1 cellular context compared by ENCODE assay signal in the genomic region with DNA sequence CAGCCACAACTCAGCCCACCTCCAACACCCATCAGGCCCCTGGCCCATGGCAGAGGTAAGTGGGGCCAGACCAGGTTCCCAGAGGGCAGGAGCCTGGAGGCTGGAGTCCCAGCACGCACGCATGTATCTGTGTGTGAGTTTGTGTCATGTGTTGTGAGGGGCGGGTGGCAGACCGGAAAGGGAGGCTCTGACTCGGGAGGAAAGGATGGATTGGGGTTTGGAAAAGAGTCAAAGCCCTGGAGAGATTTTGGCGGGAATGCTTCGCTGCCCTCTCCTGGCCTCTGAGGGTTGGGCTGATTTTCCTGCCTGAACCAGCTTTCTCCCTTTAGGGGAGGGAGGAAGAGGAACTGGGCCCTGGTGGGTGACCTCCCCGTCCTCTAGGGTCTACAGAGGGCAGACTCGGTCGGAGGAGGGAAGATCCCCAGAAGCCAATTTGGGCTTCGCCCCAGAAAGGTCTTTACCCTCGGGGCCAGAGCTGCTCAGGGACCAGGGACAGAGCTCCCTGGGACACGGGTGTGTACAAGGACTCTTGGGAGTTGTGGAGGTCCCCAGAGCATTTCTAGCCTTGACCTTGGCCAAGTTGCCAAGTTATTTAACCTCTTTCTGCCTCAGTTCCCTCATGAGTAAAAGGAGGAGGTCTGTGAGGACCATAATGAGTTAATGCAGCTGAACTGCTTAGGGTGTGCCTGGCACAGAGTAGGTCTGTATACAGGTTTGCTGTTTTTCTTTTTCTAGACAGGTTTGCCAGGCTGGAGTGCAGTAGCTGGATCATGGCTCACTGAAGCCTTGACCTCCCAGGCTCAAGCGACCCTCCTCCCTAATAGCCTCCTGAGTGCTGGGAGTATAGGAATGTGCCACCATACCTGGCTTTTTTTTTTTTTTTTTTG.
TF ChIP-seq lines count a peak whose summit lies in the region.

No MANE protein-coding gene starts in this region.

TF ChIP-seq in K562, 482 proteins besides CTCF, POLR2A, EP300 and RAD21 (continued from another document and continues in another):
- TF ChIP-seq, protein P1, sequence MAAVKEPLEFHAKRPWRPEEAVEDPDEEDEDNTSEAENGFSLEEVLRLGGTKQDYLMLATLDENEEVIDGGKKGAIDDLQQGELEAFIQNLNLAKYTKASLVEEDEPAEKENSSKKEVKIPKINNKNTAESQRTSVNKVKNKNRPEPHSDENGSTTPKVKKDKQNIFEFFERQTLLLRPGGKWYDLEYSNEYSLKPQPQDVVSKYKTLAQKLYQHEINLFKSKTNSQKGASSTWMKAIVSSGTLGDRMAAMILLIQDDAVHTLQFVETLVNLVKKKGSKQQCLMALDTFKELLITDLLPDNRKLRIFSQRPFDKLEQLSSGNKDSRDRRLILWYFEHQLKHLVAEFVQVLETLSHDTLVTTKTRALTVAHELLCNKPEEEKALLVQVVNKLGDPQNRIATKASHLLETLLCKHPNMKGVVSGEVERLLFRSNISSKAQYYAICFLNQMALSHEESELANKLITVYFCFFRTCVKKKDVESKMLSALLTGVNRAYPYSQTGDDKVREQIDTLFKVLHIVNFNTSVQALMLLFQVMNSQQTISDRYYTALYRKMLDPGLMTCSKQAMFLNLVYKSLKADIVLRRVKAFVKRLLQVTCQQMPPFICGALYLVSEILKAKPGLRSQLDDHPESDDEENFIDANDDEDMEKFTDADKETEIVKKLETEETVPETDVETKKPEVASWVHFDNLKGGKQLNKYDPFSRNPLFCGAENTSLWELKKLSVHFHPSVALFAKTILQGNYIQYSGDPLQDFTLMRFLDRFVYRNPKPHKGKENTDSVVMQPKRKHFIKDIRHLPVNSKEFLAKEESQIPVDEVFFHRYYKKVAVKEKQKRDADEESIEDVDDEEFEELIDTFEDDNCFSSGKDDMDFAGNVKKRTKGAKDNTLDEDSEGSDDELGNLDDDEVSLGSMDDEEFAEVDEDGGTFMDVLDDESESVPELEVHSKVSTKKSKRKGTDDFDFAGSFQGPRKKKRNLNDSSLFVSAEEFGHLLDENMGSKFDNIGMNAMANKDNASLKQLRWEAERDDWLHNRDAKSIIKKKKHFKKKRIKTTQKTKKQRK (IDR thresholded peaks at IDR 0.05; ENCODE audit: borderline replicate concordance, low read depth, low read length) = no peak
- TF ChIP-seq ZNF75A (CRISPR knock-in tag; IDR thresholded peaks at IDR 0.05) (no peak), GABPA (tag; conservative IDR thresholded peaks at IDR 0.05; ENCODE audit: low read depth) (peak; percentile 58), SMAD3 (CRISPR knock-in tag; conservative IDR thresholded peaks at IDR 0.05) (no peak), ZNF3 (CRISPR knock-in tag; IDR thresholded peaks at IDR 0.05) (no peak), MED1 (CRISPR knock-in tag; IDR thresholded peaks at IDR 0.05; ENCODE audit: borderline replicate concordance) (no peak), ELF1 (tag; IDR thresholded peaks at IDR 0.05) (no peak), MTA1 (IDR thresholded peaks at IDR 0.05; ENCODE audit: borderline replicate concordance) (no peak), ZNF583 (CRISPR knock-in tag; IDR thresholded peaks at IDR 0.05) (no peak), HDAC2 (IDR thresholded peaks at IDR 0.05) (no peak), ZNF780A (CRISPR knock-in tag; IDR thresholded peaks at IDR 0.05) (no peak), E2F1 (CRISPR knock-in tag; IDR thresholded peaks at IDR 0.05) (no peak; the same call in 1 of the 2 replicates), KDM2B (CRISPR knock-in tag; IDR thresholded peaks at IDR 0.05) (no peak), ZNF212 (CRISPR knock-in tag; IDR thresholded peaks at IDR 0.05) (no peak), NR0B1 (IDR thresholded peaks at IDR 0.05; ENCODE audit: partially characterized antibody) (no peak), TCF15 (CRISPR knock-in tag; IDR thresholded peaks at IDR 0.05) (no peak), RB1 (IDR thresholded peaks at IDR 0.05; ENCODE audit: low read depth) (peak; percentile 95), ETV5 (CRISPR knock-in tag; IDR thresholded peaks at IDR 0.05; ENCODE audit: low read depth) (peak; percentile 53; the same call in 1 of the 2 replicates), GTF2A2 (tag; IDR thresholded peaks at IDR 0.05) (no peak), L3MBTL2 (IDR thresholded peaks at IDR 0.05) (peak; percentile 82; the same call in 1 of the 2 replicates), ZBTB49 (CRISPR knock-in tag; IDR thresholded peaks at IDR 0.05; ENCODE audit: borderline replicate concordance) (no peak), KLF6 (CRISPR knock-in tag; IDR thresholded peaks at IDR 0.05; ENCODE audit: borderline replicate concordance) (no peak), TFAM (CRISPR knock-in tag; conservative IDR thresholded peaks at IDR 0.05) (no peak), KDM1A (IDR thresholded peaks at IDR 0.05) (no peak; a peak in 1 of 4 replicates), RAD51 (IDR thresholded peaks at IDR 0.05; ENCODE audit: borderline replicate concordance, low read depth) (no peak), ZBTB1 (CRISPR knock-in tag; IDR thresholded peaks at IDR 0.05; ENCODE audit: borderline replicate concordance, low read depth) (no peak), ILF3 (IDR thresholded peaks at IDR 0.05; ENCODE audit: borderline replicate concordance) (no peak), TAF7 (tag; IDR thresholded peaks at IDR 0.05) (no peak), TEAD1 (CRISPR knock-in tag; IDR thresholded peaks at IDR 0.05) (no peak)
- TF ChIP-seq, protein P2, sequence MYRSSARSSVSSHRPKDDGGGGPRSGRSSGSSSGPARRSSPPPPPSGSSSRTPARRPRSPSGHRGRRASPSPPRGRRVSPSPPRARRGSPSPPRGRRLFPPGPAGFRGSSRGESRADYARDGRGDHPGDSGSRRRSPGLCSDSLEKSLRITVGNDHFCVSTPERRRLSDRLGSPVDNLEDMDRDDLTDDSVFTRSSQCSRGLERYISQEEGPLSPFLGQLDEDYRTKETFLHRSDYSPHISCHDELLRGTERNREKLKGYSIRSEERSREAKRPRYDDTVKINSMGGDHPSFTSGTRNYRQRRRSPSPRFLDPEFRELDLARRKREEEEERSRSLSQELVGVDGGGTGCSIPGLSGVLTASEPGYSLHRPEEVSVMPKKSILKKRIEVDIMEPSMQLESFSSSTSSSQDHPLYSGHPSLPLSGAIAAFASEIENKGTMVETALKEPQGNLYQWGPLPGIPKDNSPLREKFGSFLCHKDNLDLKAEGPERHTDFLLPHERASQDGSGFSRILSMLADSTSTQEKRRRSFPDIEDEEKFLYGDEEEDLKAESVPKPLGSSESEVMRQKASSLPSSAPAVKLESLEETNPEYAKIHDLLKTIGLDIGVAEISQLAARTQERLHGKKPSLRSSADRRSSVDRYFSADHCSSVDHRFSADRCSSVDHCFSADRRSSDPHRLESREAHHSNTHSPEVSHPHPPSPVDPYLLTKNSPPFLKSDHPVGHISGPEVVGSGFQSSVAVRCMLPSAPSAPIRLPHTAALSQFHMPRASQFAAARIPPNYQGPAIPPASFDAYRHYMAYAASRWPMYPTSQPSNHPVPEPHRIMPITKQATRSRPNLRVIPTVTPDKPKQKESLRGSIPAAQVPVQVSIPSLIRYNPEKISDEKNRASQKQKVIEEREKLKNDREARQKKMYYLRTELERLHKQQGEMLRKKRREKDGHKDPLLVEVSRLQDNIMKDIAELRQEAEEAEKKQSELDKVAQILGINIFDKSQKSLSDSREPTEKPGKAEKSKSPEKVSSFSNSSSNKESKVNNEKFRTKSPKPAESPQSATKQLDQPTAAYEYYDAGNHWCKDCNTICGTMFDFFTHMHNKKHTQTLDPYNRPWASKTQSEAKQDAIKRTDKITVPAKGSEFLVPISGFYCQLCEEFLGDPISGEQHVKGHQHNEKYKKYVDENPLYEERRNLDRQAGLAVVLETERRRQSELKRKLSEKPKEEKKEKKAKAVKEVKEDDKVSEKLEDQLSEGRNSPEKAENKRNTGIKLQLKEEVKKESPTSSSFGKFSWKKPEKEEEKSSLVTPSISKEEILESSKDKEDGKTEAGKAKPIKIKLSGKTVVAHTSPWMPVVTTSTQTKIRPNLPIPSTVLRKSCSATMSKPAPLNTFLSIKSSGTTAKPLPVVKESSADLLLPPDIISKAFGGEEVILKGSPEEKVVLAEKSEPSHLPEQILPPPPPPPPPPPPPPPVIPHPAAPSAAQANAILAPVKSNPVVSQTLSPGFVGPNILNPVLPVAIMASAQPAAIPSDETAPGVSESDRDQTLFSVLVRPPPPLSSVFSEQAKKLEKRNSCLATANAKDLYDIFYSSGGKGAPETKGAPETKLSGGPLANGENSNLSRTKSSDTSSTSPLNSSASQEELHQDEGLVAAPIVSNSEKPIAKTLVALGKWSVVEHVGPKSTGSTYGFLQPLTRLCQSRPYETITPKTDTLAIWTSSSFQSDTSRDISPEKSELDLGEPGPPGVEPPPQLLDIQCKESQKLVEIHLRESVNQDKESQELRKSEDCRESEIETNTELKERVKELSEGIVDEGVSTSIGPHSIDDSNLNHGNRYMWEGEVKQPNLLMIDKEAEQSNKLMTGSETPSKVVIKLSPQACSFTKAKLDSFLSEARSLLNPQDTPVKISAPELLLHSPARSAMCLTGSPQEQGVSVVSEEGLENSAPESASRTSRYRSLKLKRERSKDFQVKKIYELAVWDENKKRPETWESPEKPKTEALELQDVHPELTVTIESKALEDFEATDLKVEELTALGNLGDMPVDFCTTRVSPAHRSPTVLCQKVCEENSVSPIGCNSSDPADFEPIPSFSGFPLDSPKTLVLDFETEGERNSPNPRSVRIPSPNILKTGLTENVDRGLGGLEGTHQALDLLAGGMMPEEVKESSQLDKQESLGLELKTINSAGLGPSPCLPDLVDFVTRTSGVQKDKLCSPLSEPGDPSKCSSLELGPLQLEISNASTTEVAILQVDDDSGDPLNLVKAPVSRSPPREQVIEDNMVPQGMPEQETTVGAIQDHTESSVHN (IDR thresholded peaks at IDR 0.05; ENCODE audit: borderline replicate concordance in 1 of 2, low read depth in 1 of 2) = no peak
- TF ChIP-seq, protein P3, sequence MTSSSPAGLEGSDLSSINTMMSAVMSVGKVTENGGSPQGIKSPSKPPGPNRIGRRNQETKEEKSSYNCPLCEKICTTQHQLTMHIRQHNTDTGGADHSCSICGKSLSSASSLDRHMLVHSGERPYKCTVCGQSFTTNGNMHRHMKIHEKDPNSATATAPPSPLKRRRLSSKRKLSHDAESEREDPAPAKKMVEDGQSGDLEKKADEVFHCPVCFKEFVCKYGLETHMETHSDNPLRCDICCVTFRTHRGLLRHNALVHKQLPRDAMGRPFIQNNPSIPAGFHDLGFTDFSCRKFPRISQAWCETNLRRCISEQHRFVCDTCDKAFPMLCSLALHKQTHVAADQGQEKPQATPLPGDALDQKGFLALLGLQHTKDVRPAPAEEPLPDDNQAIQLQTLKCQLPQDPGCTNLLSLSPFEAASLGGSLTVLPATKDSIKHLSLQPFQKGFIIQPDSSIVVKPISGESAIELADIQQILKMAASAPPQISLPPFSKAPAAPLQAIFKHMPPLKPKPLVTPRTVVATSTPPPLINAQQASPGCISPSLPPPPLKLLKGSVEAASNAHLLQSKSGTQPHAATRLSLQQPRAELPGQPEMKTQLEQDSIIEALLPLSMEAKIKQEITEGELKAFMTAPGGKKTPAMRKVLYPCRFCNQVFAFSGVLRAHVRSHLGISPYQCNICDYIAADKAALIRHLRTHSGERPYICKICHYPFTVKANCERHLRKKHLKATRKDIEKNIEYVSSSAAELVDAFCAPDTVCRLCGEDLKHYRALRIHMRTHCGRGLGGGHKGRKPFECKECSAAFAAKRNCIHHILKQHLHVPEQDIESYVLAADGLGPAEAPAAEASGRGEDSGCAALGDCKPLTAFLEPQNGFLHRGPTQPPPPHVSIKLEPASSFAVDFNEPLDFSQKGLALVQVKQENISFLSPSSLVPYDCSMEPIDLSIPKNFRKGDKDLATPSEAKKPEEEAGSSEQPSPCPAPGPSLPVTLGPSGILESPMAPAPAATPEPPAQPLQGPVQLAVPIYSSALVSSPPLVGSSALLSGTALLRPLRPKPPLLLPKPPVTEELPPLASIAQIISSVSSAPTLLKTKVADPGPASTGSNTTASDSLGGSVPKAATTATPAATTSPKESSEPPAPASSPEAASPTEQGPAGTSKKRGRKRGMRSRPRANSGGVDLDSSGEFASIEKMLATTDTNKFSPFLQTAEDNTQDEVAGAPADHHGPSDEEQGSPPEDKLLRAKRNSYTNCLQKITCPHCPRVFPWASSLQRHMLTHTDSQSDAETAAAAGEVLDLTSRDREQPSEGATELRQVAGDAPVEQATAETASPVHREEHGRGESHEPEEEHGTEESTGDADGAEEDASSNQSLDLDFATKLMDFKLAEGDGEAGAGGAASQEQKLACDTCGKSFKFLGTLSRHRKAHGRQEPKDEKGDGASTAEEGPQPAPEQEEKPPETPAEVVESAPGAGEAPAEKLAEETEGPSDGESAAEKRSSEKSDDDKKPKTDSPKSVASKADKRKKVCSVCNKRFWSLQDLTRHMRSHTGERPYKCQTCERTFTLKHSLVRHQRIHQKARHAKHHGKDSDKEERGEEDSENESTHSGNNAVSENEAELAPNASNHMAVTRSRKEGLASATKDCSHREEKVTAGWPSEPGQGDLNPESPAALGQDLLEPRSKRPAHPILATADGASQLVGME (CRISPR knock-in tag; IDR thresholded peaks at IDR 0.05) = no peak
